Comparison of ENCODE assay signal across 7 cellular contexts in genomic region chr6:2952557-2953095, GRCh38. TPM values are rescaled to one million over a fixed set of nuclear protein-coding genes. Genes with fewer than 3 reads are reported as not detected.
DNase-seq lines count a peak whose midpoint lies in the region; ATAC-seq and TF ChIP-seq lines count a peak whose summit lies in the region.

No MANE protein-coding gene starts in this region.

- no peak overlapping the region for H3K4ac ChIP-seq in trophoblast cell (ENCODE audit: low read depth, low read length)

- no peak overlapping the region for H3K4me3 ChIP-seq in RWPE2 (ENCODE audit: severe bottlenecking)
- H3K4me3 ChIP-seq in trophoblast cell (ENCODE audit: low read depth, low read length), result no peak overlapping the region

- no peak overlapping the region for H2BK120ac ChIP-seq in trophoblast cell (ENCODE audit: insufficient read depth, low read length, poor library complexity)

- H4K12ac ChIP-seq in trophoblast cell (ENCODE audit: low read depth, low read length), result no peak overlapping the region

- no peak overlapping the region for H3K9ac ChIP-seq in trophoblast cell (ENCODE audit: low read length)

- H3K27ac Mint-ChIP-seq in activated naive CD4-positive, alpha-beta T cell treated with anti-CD3 and anti-CD28 coated beads, Interleukin-2, amount 50 U/mL, for 72 hours, result peak overlapping the region; percentile 36 to 45

- no peak overlapping the region for H4K91ac ChIP-seq in trophoblast cell (ENCODE audit: low read depth, low read length)

- H3K79me1 ChIP-seq in trophoblast cell (ENCODE audit: low read length), result no peaks in the 10 kb centered on the region

- H3K4me2 ChIP-seq in trophoblast cell (ENCODE audit: low read length), result peak overlapping the region; percentile 32

- H3K27ac ChIP-seq in RWPE2 (ENCODE audit: poor library complexity, severe bottlenecking) (no peak overlapping the region), trophoblast cell (ENCODE audit: low read depth, low read length) (no peak overlapping the region)

- no peak overlapping the region for H2AK5ac ChIP-seq in trophoblast cell (ENCODE audit: low read length)

- H3K14ac ChIP-seq in trophoblast cell (ENCODE audit: low read length), result no peak overlapping the region

- H3K27me3 ChIP-seq in RWPE2 (ENCODE audit: insufficient read depth, poor library complexity, severe bottlenecking) (no peaks in the 10 kb centered on the region), trophoblast cell (ENCODE audit: insufficient read depth, low read length) (no peaks in the 10 kb centered on the region)

- peak overlapping the region; percentile 39 for H4K8ac ChIP-seq in trophoblast cell (ENCODE audit: low read depth, low read length)

- no peak overlapping the region for H2BK5ac ChIP-seq in trophoblast cell (ENCODE audit: low read depth, low read length, poor library complexity)

- H3K79me2 ChIP-seq in trophoblast cell (ENCODE audit: control insufficient read depth, insufficient read depth, low read length, poor library complexity), result no peaks in the 10 kb centered on the region

- no peak overlapping the region for H2AFZ ChIP-seq in trophoblast cell (ENCODE audit: insufficient read depth, low read length, poor library complexity)

- TF ChIP-seq CTCF in GM12872 (IDR thresholded peaks at IDR 0.05; ENCODE audit: insufficient read depth, low read depth, low read length) (peak; percentile 80), RWPE2 (IDR thresholded peaks at IDR 0.05; ENCODE audit: poor library complexity, severe bottlenecking) (peak; percentile 94)

- no peak for DNase-seq in RWPE2 (ENCODE audit: low spot score)
- DNase-seq in activated naive CD4-positive, alpha-beta T cell treated with anti-CD3 and anti-CD28 coated beads, Interleukin-2, amount 50 U/mL, for 72 hours (ENCODE audit: low spot score in 2 of 2), result peak; percentile 58 to 83
- peak; percentile 84 for DNase-seq in Right ventricle myocardium superior
- peak; percentile 82 to 92 for DNase-seq in trophoblast cell
- no peak for DNase-seq in NCI-H2196 (lab: John Stamatoyannopoulos, UW; ENCODE audit: unreplicated experiment)

- no peak overlapping the region for H2BK12ac ChIP-seq in trophoblast cell (ENCODE audit: low read length)

- peaks cover 0 to 29% of the 10 kb centered on the region in 2 donors for H3K36me3 Mint-ChIP-seq in activated naive CD4-positive, alpha-beta T cell treated with anti-CD3 and anti-CD28 coated beads, Interleukin-2, amount 50 U/mL, for 72 hours

- H3K9me3 Mint-ChIP-seq in activated naive CD4-positive, alpha-beta T cell treated with anti-CD3 and anti-CD28 coated beads, Interleukin-2, amount 50 U/mL, for 72 hours, result no peaks in the 10 kb centered on the region

- H3K9me3 ChIP-seq in RWPE2 (ENCODE audit: severe bottlenecking) (no peaks in the 10 kb centered on the region), trophoblast cell (ENCODE audit: insufficient read depth, low read depth, low read length) (no peaks in the 10 kb centered on the region)

- WGBS in trophoblast cell (ENCODE audit: extremely low coverage, insufficient coverage, insufficient read length), result no CpG with 5 or more reads among the region's 27 CpGs

- H3K18ac ChIP-seq in trophoblast cell (ENCODE audit: low read length), result no peak overlapping the region

- no peak overlapping the region for H3K23ac ChIP-seq in trophoblast cell (ENCODE audit: low read length)

- H3K4me1 ChIP-seq in RWPE2 (ENCODE audit: insufficient read depth, poor library complexity, severe bottlenecking) (no peaks in the 10 kb centered on the region), trophoblast cell (ENCODE audit: control insufficient read depth in 1 of 2, insufficient read depth in 2 of 2, low read length in 2 of 2) (peaks cover 0 to 2% of the 10 kb centered on the region in 2 experiments)

- ATAC-seq in HG03108 (IDR thresholded peaks at IDR 0.05; ENCODE audit: unreplicated experiment), result peak; percentile 59
- ATAC-seq in RWPE2 (ENCODE audit: low read depth), result peak; percentile 84
- ATAC-seq in activated naive CD4-positive, alpha-beta T cell treated with anti-CD3 and anti-CD28 coated beads, Interleukin-2, amount 50 U/mL, for 72 hours, result peak; percentile 90 to 96
- peak; percentile 64 for ATAC-seq in Right ventricle myocardium superior (ENCODE audit: poor library complexity)

- intact Hi-C loops in Right ventricle myocardium superior (cut with DNase I), result loop anchor here (5.0 kb wide), 1 partner anchor 35 kb away; no protein-coding TSS in a partner anchor

- H3K36me3 ChIP-seq in RWPE2 (ENCODE audit: low read depth) (peaks cover 39% of the 10 kb centered on the region), trophoblast cell (ENCODE audit: control insufficient read depth in 1 of 2, insufficient read depth in 2 of 2, low read length in 2 of 2) (peaks cover 13 to 15% of the 10 kb centered on the region in 2 experiments)

RNA-seq across cellular contexts. Expression of gene SERPINB6, which starts 18.7 kb away (rescaled TPM):
- total RNA-seq in activated naive CD4-positive, alpha-beta T cell treated with anti-CD3 and anti-CD28 coated beads, Interleukin-2, amount 50 U/mL, for 72 hours, result 10 to 100 TPM; 11.1 to 78.4 TPM
- total RNA-seq in Right ventricle myocardium superior, result 265 TPM
- 72.6 and 74.8 TPM in 2 replicates for polyA plus RNA-seq in trophoblast cell (2013)

RNA-seq across cellular contexts. Expression of gene NQO2, which starts 47.1 kb away (rescaled TPM):
- 10 to 100 TPM; 33.4 to 37.5 TPM for total RNA-seq in activated naive CD4-positive, alpha-beta T cell treated with anti-CD3 and anti-CD28 coated beads, Interleukin-2, amount 50 U/mL, for 72 hours
- 70.5 TPM for total RNA-seq in Right ventricle myocardium superior
- polyA plus RNA-seq in trophoblast cell (2013), result 21.9 and 22.8 TPM in 2 replicates

RNA-seq across cellular contexts. Expression of gene SERPINB9, which starts 49.5 kb away (rescaled TPM):
- total RNA-seq in activated naive CD4-positive, alpha-beta T cell treated with anti-CD3 and anti-CD28 coated beads, Interleukin-2, amount 50 U/mL, for 72 hours, result 100 to 1,000 TPM in 1 of 2 donors, 10 to 100 TPM in 1; 51.3 to 102 TPM
- 2.9 TPM for total RNA-seq in Right ventricle myocardium superior
- polyA plus RNA-seq in trophoblast cell (2013), result 414 and 460 TPM in 2 replicates

Comparison
In these comparisons a context has a peak if more than half of its experiments do, and no peak if none do; other contexts are left out.
1. DNase-seq: peak in activated naive CD4-positive, alpha-beta T cell treated with anti-CD3 and anti-CD28 coated beads, Interleukin-2, amount 50 U/mL, for 72 hours (2 of 2), Right ventricle myocardium superior (single experiment) and trophoblast cell (2 of 2); none in RWPE2 (single experiment) and NCI-H2196 (single experiment).
2. RNA of gene SERPINB9, which starts 49.5 kb away (total RNA-seq): 51.3 to 102 TPM in activated naive CD4-positive, alpha-beta T cell treated with anti-CD3 and anti-CD28 coated beads, Interleukin-2, amount 50 U/mL, for 72 hours; 2.9 TPM in Right ventricle myocardium superior (single experiment); every median in the first group is over 10 times any median in the second.
3. Peak in every context shown above with its lines, with median percentiles within 50 percentile points of each other: ATAC-seq.